ENCODE assay signal across 11 cellular contexts in the genomic region with DNA sequence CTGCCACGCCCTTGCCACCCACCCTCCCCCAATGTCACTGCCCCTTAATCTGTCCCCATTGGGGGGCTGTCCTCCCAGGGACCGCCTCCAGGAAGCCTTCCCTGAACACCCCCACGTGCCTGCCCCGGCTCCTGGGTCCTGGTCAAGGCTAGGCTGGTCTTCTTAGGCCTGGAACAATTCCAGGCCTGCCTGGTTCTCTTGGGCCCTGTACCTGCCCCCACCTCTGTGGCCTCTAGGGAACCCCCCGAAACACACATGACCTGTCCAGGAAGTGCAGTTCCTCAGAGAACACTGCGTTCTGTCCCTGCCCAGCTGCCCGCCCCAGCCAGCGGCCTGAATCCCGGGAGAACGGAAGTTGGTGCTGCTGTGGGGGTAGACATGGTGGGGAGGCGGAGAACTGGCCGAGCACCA. TPM values are rescaled to one million over a fixed set of nuclear protein-coding genes. Genes with fewer than 3 reads are reported as not detected.
DNase-seq lines count a peak whose midpoint lies in the region; ATAC-seq and TF ChIP-seq lines count a peak whose summit lies in the region.
"Had no signal": no experiment of that assay in that cellular context is flagged by ENCODE, and none has a peak within 500 bp of the region (broad histone marks: within the 10 kb centered on the region; RNA-seq: fewer than 3 reads in every experiment).

No MANE protein-coding gene starts in this region.

- POLR2A ChIA-PET in HEK293T (lab: Yijun Ruan, JAX), result interaction anchor here (1.4 to 1.5 kb wide), 3 partner anchors 9 to 33 kb away, joined by 4 to 5 read pairs (median 4); no protein-coding TSS in a partner anchor

- H3K4me3 ChIP-seq in esophagus squamous epithelium (peak overlapping the region in 1 of 4 donors; percentile 34), upper lobe of right lung (no peak overlapping the region)

- H3K27ac ChIP-seq in esophagus squamous epithelium, result peak overlapping the region; percentile 74 to 98 (median 92)
- H3K27ac ChIP-seq in upper lobe of right lung, result peak overlapping the region; percentile 91

- peaks cover 0 to 69% (median 7%) of the 10 kb centered on the region in 3 donors for H3K36me3 ChIP-seq in esophagus squamous epithelium
- H3K36me3 ChIP-seq in upper lobe of right lung, result peaks cover 44% of the 10 kb centered on the region

- intact Hi-C loops in esophagus squamous epithelium (cut with DNase I), result loop anchor here (10.0 kb wide), 1 partner anchor 158 kb away; a partner anchor contains a TSS
- intact Hi-C loops in upper lobe of right lung (cut with DNase I), result no loop called here

- peak; percentile 39 for DNase-seq in activated effector memory CD4-positive, alpha-beta T cell treated with anti-CD3 and anti-CD28 coated beads, Interleukin-2, amount 50 U/mL, for 16 hours
- no peak for DNase-seq in activated effector memory CD4-positive, alpha-beta T cell treated with Interleukin-2 at 50 U/mL for 16 hours
- no peak for DNase-seq in esophagus squamous epithelium (lab: John Stamatoyannopoulos, UW)
- DNase-seq in upper lobe of right lung, result peak; percentile 75
- DNase-seq in HEK293T (ENCODE audit: extremely low spot score), result no peak
- no peak for DNase-seq in NCI-H345 treated with DMSO at 0.1 percent for 48 hours (lab: John Stamatoyannopoulos, UW; ENCODE audit: unreplicated experiment)
- DNase-seq: effector memory CD4-positive, alpha-beta T cell; NCI-H1930; RPMI8226 had no signal

- no peak for TF ChIP-seq POLR2A in esophagus squamous epithelium (IDR thresholded peaks at IDR 0.05)

- CTCF ChIA-PET in HEK293T (lab: Yijun Ruan, JAX), result no interaction called here

- no peak for TF ChIP-seq CTCF in esophagus squamous epithelium (IDR thresholded peaks at IDR 0.05)
- no peak for TF ChIP-seq CTCF in nephron (IDR thresholded peaks at IDR 0.05; ENCODE audit: unreplicated experiment in 3 of 3)
- TF ChIP-seq CTCF in upper lobe of right lung (IDR thresholded peaks at IDR 0.05), result no peak

- 76% methylated on average over 3 of the region's 12 CpGs; no CpG with 5 or more reads in 1 of the 2 donors for WGBS in esophagus squamous epithelium, 2 donors

- H3K4me1 ChIP-seq in esophagus squamous epithelium, result peaks cover 53 to 82% (median 57%) of the 10 kb centered on the region in 3 donors
- H3K4me1 ChIP-seq in upper lobe of right lung, result peaks cover 59% of the 10 kb centered on the region

- no peaks in the 10 kb centered on the region for H3K27me3 ChIP-seq in esophagus squamous epithelium
- H3K27me3 ChIP-seq in upper lobe of right lung, result no peaks in the 10 kb centered on the region

- peaks cover 24% of the 10 kb centered on the region for H3K4me1 Mint-ChIP-seq in nephron

- peak overlapping the region in 1 of 3 experiments; percentile 33 for H3K4me3 Mint-ChIP-seq in nephron

- H3K9me3 Mint-ChIP-seq in nephron, result no peaks in the 10 kb centered on the region

- H3K27ac Mint-ChIP-seq in nephron, result peak overlapping the region in 2 of 3 experiments; percentile 18 to 45

- peak; percentile 45 for ATAC-seq in upper lobe of right lung
- ATAC-seq in GM21528 (IDR thresholded peaks at IDR 0.05; ENCODE audit: low FRiP score, unreplicated experiment), result no peak

- peaks cover 11% of the 10 kb centered on the region for H3K36me3 Mint-ChIP-seq in nephron (ENCODE audit: low read depth)

- no peaks in the 10 kb centered on the region for H3K9me3 ChIP-seq in esophagus squamous epithelium
- H3K9me3 ChIP-seq in upper lobe of right lung, result no peaks in the 10 kb centered on the region

- H3K27me3 Mint-ChIP-seq in nephron (ENCODE audit: low read depth), result no peaks in the 10 kb centered on the region

TF ChIP-seq in HEK293T, 16 proteins besides CTCF, POLR2A, EP300 and RAD21:
- no peak for TF ChIP-seq ARNT (IDR thresholded peaks at IDR 0.05)
- no peak for TF ChIP-seq SP1 (IDR thresholded peaks at IDR 0.05)
- no peak for TF ChIP-seq ZNF384 (IDR thresholded peaks at IDR 0.05)
- TF ChIP-seq LEF1 (IDR thresholded peaks at IDR 0.05; ENCODE audit: borderline replicate concordance), result no peak
- TF ChIP-seq HDGF (IDR thresholded peaks at IDR 0.05; ENCODE audit: borderline replicate concordance), result no peak

RNA-seq across cellular contexts. Expression of a gene that starts 5.1 kb away (rescaled TPM):
- total RNA-seq in esophagus squamous epithelium (10 to 100 TPM; 12.9 to 32.2 (median 27.8) TPM), upper lobe of right lung (72.7 TPM)

RNA-seq across cellular contexts. Expression of a gene that starts 14.9 kb away (rescaled TPM):
- total RNA-seq in esophagus squamous epithelium, result 10 to 100 TPM in 3 of 4 donors, 1 to 10 TPM in 1; 8.9 to 13.0 (median 10.7) TPM
- total RNA-seq in upper lobe of right lung, result 13.0 TPM

RNA-seq across cellular contexts. Expression of a gene that starts 14.9 kb away (rescaled TPM):
- total RNA-seq in esophagus squamous epithelium (1 to 10 TPM in 3 of 4 donors, under 1 TPM in 1; 0.19 to 1.5 (median 1.2) TPM), upper lobe of right lung (2.7 TPM)

Comparison
In these comparisons a context has a peak if more than half of its experiments do, and no peak if none do; other contexts are left out.
1. DNase-seq: peak in activated effector memory CD4-positive, alpha-beta T cell treated with anti-CD3 and anti-CD28 coated beads, Interleukin-2, amount 50 U/mL, for 16 hours (single experiment) and upper lobe of right lung (single experiment); none in activated effector memory CD4-positive, alpha-beta T cell treated with Interleukin-2 at 50 U/mL for 16 hours (single experiment), esophagus squamous epithelium (single experiment), HEK293T (single experiment) and NCI-H345 treated with DMSO at 0.1 percent for 48 hours (single experiment).